1 cellular context compared by ENCODE assay signal in the genomic region with DNA sequence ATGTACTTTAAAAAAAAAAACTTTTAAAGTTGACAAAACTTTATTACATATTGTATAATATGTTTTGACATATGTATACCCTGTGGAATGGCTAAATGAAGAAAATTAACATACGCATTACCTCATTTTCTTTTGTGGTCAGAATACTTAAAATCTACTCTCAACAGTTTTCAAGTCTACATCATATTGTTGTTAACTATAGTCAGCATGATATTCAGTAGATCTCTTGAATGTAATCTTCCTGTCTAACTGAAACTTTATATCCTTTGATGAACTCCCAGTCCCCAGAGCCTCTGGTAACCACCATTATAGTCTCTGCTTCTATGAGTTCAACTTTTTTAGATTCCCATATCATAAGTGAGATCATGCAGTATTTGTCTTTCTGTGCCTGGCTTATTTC.
TF ChIP-seq lines count a peak whose summit lies in the region.

No MANE protein-coding gene starts in this region.

TF ChIP-seq in HepG2, 621 proteins besides CTCF, POLR2A, EP300 and RAD21 (continued from another document):
- TF ChIP-seq RERE (CRISPR knock-in tag; IDR thresholded peaks at IDR 0.05; ENCODE audit: low read depth) (no peak), SRY (CRISPR knock-in tag; IDR thresholded peaks at IDR 0.05) (no peak), BRCA1 (CRISPR knock-in tag; IDR thresholded peaks at IDR 0.05) (no peak)
